ENCODE assay signal across 22 cellular contexts in genomic region chr1:110267260-110267659, GRCh38.
"Had no signal": no experiment of that assay in that cellular context is flagged by ENCODE, and none has a peak within 500 bp of the region (broad histone marks: within the 10 kb centered on the region; RNA-seq: fewer than 3 reads in every experiment).

No MANE protein-coding gene starts in this region.

- H3K4me3 ChIP-seq: gastroesophageal sphincter, left ventricle myocardium inferior, lower lobe of right lung, pancreas, smooth muscle cell, suprapubic skin, thyroid gland, upper lobe of left lung, vagina had no signal

- H3K36me3 Mint-ChIP-seq: naive thymus-derived CD4-positive, alpha-beta T cell had no signal

- H3K27ac ChIP-seq: gastroesophageal sphincter, left ventricle myocardium inferior, lower lobe of right lung, pancreas, suprapubic skin, thyroid gland, upper lobe of left lung, vagina had no signal

- H3K4me2 ChIP-seq: smooth muscle cell had no signal

- DNase-seq: cerebellar nuclear complex; effector memory CD4-positive, alpha-beta T cell; immature natural killer cell; kidney; left cardiac atrium; left ventricle myocardium inferior; lower lobe of right lung; mesenchymal stem cell; naive thymus-derived CD4-positive, alpha-beta T cell; occipital lobe; pancreas; right cardiac atrium; stimulated activated CD4-positive, alpha-beta T cell treated with anti-CD3 and anti-CD28 coated beads, Interleukin-2, amount 100 ng/mL, for 48 hours; stimulated activated naive CD4-positive, alpha-beta T cell treated with Interleukin-2 at 50 U/mL for 16 hours; thyroid gland; upper lobe of left lung had no signal

- H3K4me1 Mint-ChIP-seq: immature natural killer cell had no signal

- H3K27me3 ChIP-seq: gastroesophageal sphincter, pancreas, suprapubic skin, thyroid gland, upper lobe of left lung, vagina had no signal

- H3K9me3 Mint-ChIP-seq: immature natural killer cell; naive thymus-derived CD4-positive, alpha-beta T cell; neural crest cell had no signal

- H3K36me3 ChIP-seq: gastroesophageal sphincter, left ventricle myocardium inferior, lower lobe of right lung, pancreas, suprapubic skin, thyroid gland, upper lobe of left lung, vagina had no signal

- H3K4me3 Mint-ChIP-seq: immature natural killer cell; naive thymus-derived CD4-positive, alpha-beta T cell; neural crest cell had no signal

- H3K4me1 ChIP-seq: gastroesophageal sphincter, pancreas, suprapubic skin, thyroid gland, vagina had no signal

- ATAC-seq: esophagus mucosa, gastroesophageal sphincter, left cardiac atrium, lower lobe of right lung, right cardiac atrium had no signal

- H3K9me3 ChIP-seq: gastroesophageal sphincter, left ventricle myocardium inferior, lower lobe of right lung, pancreas, suprapubic skin, thyroid gland, upper lobe of left lung, vagina had no signal

- H3K27ac Mint-ChIP-seq: immature natural killer cell; naive thymus-derived CD4-positive, alpha-beta T cell had no signal
